28 cellular contexts compared by ENCODE assay signal in genomic region chr1:15287035-15287434, GRCh38. TPM values are rescaled to one million over a fixed set of nuclear protein-coding genes. Genes with fewer than 3 reads are reported as not detected.
"Had no signal": no experiment of that assay in that cellular context is flagged by ENCODE, and none has a peak within 500 bp of the region (broad histone marks: within the 10 kb centered on the region; RNA-seq: fewer than 3 reads in every experiment).

No MANE protein-coding gene starts in this region.

- DNase-seq: activated CD4-positive, alpha-beta T cell treated with anti-CD3 and anti-CD28 coated beads for 36 hours; activated CD4-positive, alpha-beta T cell treated with anti-CD3 and anti-CD28 coated beads, Interleukin-2, amount 10 ng/mL, durations not matched to agents 7 days and 5 days; activated CD4-positive, alpha-beta T cell treated with anti-CD3 and anti-CD28 coated beads, Interleukin-2, amount 50 U/mL, for 48 hours; activated CD8-positive, alpha-beta T cell treated with anti-CD3 and anti-CD28 coated beads, Interleukin-2, amount 10 ng/mL, durations not matched to agents 7 days and 5 days; activated gamma-delta T cell; activated naive CD4-positive, alpha-beta T cell treated with Interleukin-2 at 50 U/mL for 16 hours; activated naive CD8-positive, alpha-beta T cell treated with anti-CD3 and anti-CD28 coated beads, Interleukin-2, amount 10 ng/mL, durations not matched to agents 7 days and 5 days; activated T-cell treated with anti-CD3 and anti-CD28 coated beads, Interleukin-2, amount 50 U/mL, for 24 hours; amygdala; NCI-H1092 treated with DMSO at 0.1 percent for 48 hours; NCI-H1417 treated with DMSO at 0.1 percent for 48 hours; NCI-H187 treated with DMSO at 0.1 percent for 48 hours; NCI-H345; NCI-H524 treated with DMSO at 0.1 percent for 48 hours; SHP77; SJCRH30 had no signal

- H3K36me3 ChIP-seq: ascending aorta, cardiac muscle cell, SJCRH30 had no signal

- H3K27me3 ChIP-seq: ascending aorta, cardiac muscle cell, SJCRH30 had no signal

- H3K27ac Mint-ChIP-seq: activated CD4-positive, alpha-beta T cell treated with anti-CD3 and anti-CD28 coated beads for 36 hours; activated CD4-positive, alpha-beta T cell treated with anti-CD3 and anti-CD28 coated beads, Interleukin-2, amount 10 ng/mL, durations not matched to agents 7 days and 5 days; activated CD8-positive, alpha-beta T cell treated with anti-CD3 and anti-CD28 coated beads, Interleukin-2, amount 10 ng/mL, durations not matched to agents 7 days and 5 days; activated naive CD4-positive, alpha-beta T cell treated with anti-CD3 and anti-CD28 coated beads, Interleukin-2, amount 50 U/mL, for 24 hours; activated naive CD8-positive, alpha-beta T cell treated with anti-CD3 and anti-CD28 coated beads, Interleukin-2, amount 10 ng/mL, durations not matched to agents 7 days and 5 days; activated T-cell treated with anti-CD3 and anti-CD28 coated beads, Interleukin-2, amount 50 U/mL, for 24 hours; activated T-helper 2 cell treated with anti-CD3 and anti-CD28 coated beads, Interferon-gamma antibody, Interleukin-2, Interleukin-4, amounts not matched to agents 10 μg/mL and 5 μg/mL and 100 μg/mL, durations not matched to agents 14 hours and 24 hours and 36 hours; T-helper 1 cell treated with Interleukin-12 subunit alpha and Interleukin-12 subunit beta and Interleukin-4 antibody, amounts not matched to agents 30 μg/mL and 1 μg/mL, for 36 hours; T-helper 2 cell treated with Interferon-gamma antibody and Interleukin-4, amounts not matched to agents 5 μg/mL and 100 μg/mL, for 36 hours; WTC11 had no signal

- H3K36me3 Mint-ChIP-seq: activated naive CD4-positive, alpha-beta T cell treated with anti-CD3 and anti-CD28 coated beads, Interleukin-2, amount 50 U/mL, for 24 hours; activated naive CD8-positive, alpha-beta T cell treated with anti-CD3 and anti-CD28 coated beads, Interleukin-2, amount 10 ng/mL, durations not matched to agents 7 days and 5 days; WTC11 had no signal

- H3K9me3 ChIP-seq: ascending aorta, SJCRH30 had no signal

- H3K27ac ChIP-seq: ascending aorta, cardiac muscle cell, SJCRH30, SK-N-MC had no signal

- H3K4me3 Mint-ChIP-seq: activated CD4-positive, alpha-beta T cell treated with anti-CD3 and anti-CD28 coated beads for 36 hours; activated CD4-positive, alpha-beta T cell treated with anti-CD3 and anti-CD28 coated beads, Interleukin-2, amount 10 ng/mL, durations not matched to agents 7 days and 5 days; activated CD8-positive, alpha-beta T cell treated with anti-CD3 and anti-CD28 coated beads, Interleukin-2, amount 10 ng/mL, durations not matched to agents 7 days and 5 days; activated naive CD4-positive, alpha-beta T cell treated with anti-CD3 and anti-CD28 coated beads, Interleukin-2, amount 50 U/mL, for 24 hours; activated naive CD8-positive, alpha-beta T cell treated with anti-CD3 and anti-CD28 coated beads, Interleukin-2, amount 10 ng/mL, durations not matched to agents 7 days and 5 days; activated T-cell treated with anti-CD3 and anti-CD28 coated beads, Interleukin-2, amount 50 U/mL, for 24 hours; central memory CD8-positive, alpha-beta T cell; T-helper 1 cell treated with Interleukin-12 subunit alpha and Interleukin-12 subunit beta and Interleukin-4 antibody, amounts not matched to agents 30 μg/mL and 1 μg/mL, for 36 hours; T-helper 2 cell treated with Interferon-gamma antibody and Interleukin-4, amounts not matched to agents 5 μg/mL and 100 μg/mL, for 36 hours; WTC11 had no signal

- ATAC-seq: activated CD4-positive, alpha-beta T cell treated with anti-CD3 and anti-CD28 coated beads for 36 hours; activated CD4-positive, CD25-positive, alpha-beta regulatory T cell treated with anti-CD3 and anti-CD28 coated beads, Interleukin-2, amount 50 U/mL, for 24 hours; activated CD8-positive, alpha-beta T cell treated with anti-CD3 and anti-CD28 coated beads, Interleukin-2, amount 10 ng/mL, durations not matched to agents 7 days and 5 days; WTC11 had no signal

- H3K4me1 Mint-ChIP-seq: activated CD4-positive, alpha-beta T cell treated with anti-CD3 and anti-CD28 coated beads, Interleukin-2, amount 10 ng/mL, durations not matched to agents 7 days and 5 days; activated naive CD8-positive, alpha-beta T cell treated with anti-CD3 and anti-CD28 coated beads, Interleukin-2, amount 10 ng/mL, durations not matched to agents 7 days and 5 days; WTC11 had no signal

- H3K9me3 Mint-ChIP-seq: activated naive CD4-positive, alpha-beta T cell treated with anti-CD3 and anti-CD28 coated beads, Interleukin-2, amount 50 U/mL, for 24 hours; activated naive CD8-positive, alpha-beta T cell treated with anti-CD3 and anti-CD28 coated beads, Interleukin-2, amount 10 ng/mL, durations not matched to agents 7 days and 5 days; activated T-cell treated with anti-CD3 and anti-CD28 coated beads, Interleukin-2, amount 50 U/mL, for 24 hours; central memory CD8-positive, alpha-beta T cell had no signal

- H3K4me3 ChIP-seq: ascending aorta, cardiac muscle cell, K562, SJCRH30, SK-N-MC had no signal

- H3K4me1 ChIP-seq: ascending aorta had no signal

RNA-seq across cellular contexts. Expression of gene FHAD1, which starts 40.0 kb away (rescaled TPM):
- total RNA-seq: activated CD4-positive, alpha-beta T cell treated with anti-CD3 and anti-CD28 coated beads, Interleukin-2, amount 10 ng/mL, durations not matched to agents 7 days and 5 days; activated T-helper 2 cell treated with anti-CD3 and anti-CD28 coated beads, Interferon-gamma antibody, Interleukin-2, Interleukin-4, amounts not matched to agents 10 μg/mL and 5 μg/mL and 100 μg/mL, durations not matched to agents 14 hours and 24 hours and 36 hours; ascending aorta; OCI-LY7 had no signal
